8 cellular contexts compared by ENCODE assay signal in the genomic region with DNA sequence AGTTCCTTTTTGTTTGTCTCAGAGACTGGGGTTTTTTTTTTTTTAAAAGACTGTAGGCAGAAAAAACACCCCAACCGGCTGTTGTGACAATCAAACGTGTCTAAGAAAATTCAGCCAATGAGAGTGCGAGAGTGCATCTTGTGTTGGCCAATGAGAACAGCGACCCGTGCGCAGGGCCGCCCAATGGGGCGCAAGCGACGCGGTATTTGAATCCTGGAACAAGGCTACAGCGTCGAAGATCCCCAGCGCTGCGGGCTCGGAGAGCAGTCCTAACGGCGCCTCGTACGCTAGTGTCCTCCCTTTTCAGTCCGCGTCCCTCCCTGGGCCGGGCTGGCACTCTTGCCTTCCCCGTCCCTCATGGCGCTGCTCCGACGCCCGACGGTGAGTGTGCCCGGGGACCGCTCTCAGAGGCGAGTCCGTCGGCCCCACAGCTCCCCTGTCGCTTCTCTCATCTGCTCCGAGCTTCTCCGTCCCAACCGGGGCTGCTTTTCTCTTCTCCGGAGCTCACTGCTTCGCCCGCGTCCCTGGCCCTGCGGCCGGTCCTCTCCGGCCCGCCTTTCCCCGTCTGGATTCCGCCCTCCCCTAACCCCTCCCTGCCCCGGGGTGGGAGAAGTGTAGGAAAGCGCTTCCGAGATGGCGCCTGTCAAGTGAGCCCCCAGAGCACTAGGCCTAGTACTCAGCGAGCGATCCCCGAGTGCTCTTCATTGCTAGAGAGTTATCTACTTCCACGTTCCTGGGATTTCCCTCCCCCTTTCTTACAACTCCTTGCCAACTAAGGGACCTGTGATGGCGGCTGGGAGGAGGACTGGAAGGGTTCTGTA. TPM values are rescaled to one million over a fixed set of nuclear protein-coding genes. Genes with fewer than 3 reads are reported as not detected.
DNase-seq lines count a peak whose midpoint lies in the region; ATAC-seq, FAIRE-seq and TF ChIP-seq lines count a peak whose summit lies in the region.

Gene CCNB2 (plus strand): TSS at position 235 of the 821 bp plus-strand sequence. CDS start 123 bp downstream, at position 358.

- H3K4me2 ChIP-seq in trophoblast cell (ENCODE audit: low read length): peak within 1 kb of the TSS; percentile 90

- H2BK5ac ChIP-seq in trophoblast cell (ENCODE audit: low read depth, low read length, poor library complexity): peak within 1 kb of the TSS; percentile 80

- peak within 1 kb of the TSS; percentile 94 for H3K14ac ChIP-seq in trophoblast cell (ENCODE audit: low read length)

- peak within 1 kb of the TSS; percentile 89 for H3K18ac ChIP-seq in trophoblast cell (ENCODE audit: low read length)

- peak within 1 kb of the TSS; percentile 88 for H4K12ac ChIP-seq in trophoblast cell (ENCODE audit: low read depth, low read length)

- no peaks in the 10 kb centered on the region for H3K27me3 ChIP-seq in cardiac muscle cell
- H3K27me3 ChIP-seq in trophoblast cell (ENCODE audit: insufficient read depth, low read length): no peaks in the 10 kb centered on the region

- H3K9me3 ChIP-seq in cardiac muscle cell (ENCODE audit: low read depth): no peaks in the 10 kb centered on the region
- no peaks in the 10 kb centered on the region for H3K9me3 ChIP-seq in trophoblast cell (ENCODE audit: insufficient read depth, low read depth, low read length)

- H3K23ac ChIP-seq in trophoblast cell (ENCODE audit: low read length): no peak within 1 kb of the TSS

- peak within 1 kb of the TSS; percentile 81 for H3K4me3 ChIP-seq in cardiac muscle cell
- peak within 1 kb of the TSS; percentile 100 for H3K4me3 ChIP-seq in trophoblast cell (ENCODE audit: low read depth, low read length)

- H3K36me3 ChIP-seq in cardiac muscle cell: peaks cover 3% of the 10 kb centered on the region
- H3K36me3 ChIP-seq in trophoblast cell (ENCODE audit: control insufficient read depth in 1 of 2, insufficient read depth in 2 of 2, low read length in 2 of 2): peaks cover 10 to 21% of the 10 kb centered on the region in 2 experiments

- WGBS in trophoblast cell (ENCODE audit: extremely low coverage, insufficient coverage, insufficient read length): no CpG with 5 or more reads among the region's 57 CpGs

- peak within 1 kb of the TSS; percentile 95 for H3K27ac Mint-ChIP-seq in type B pancreatic cell

- H3K4me1 ChIP-seq in cardiac muscle cell (ENCODE audit: low read depth): peaks cover 4% of the 10 kb centered on the region
- H3K4me1 ChIP-seq in trophoblast cell (ENCODE audit: control insufficient read depth in 1 of 2, insufficient read depth in 2 of 2, low read length in 2 of 2): no peaks in the 10 kb centered on the region

- DNase-seq in GM12892 (ENCODE audit: insufficient read length): peak; percentile 86
- peak; percentile 91 for DNase-seq in NCI-H1436 (lab: John Stamatoyannopoulos, UW)
- DNase-seq in SW480 (ENCODE audit: low spot score): peak; percentile 89
- DNase-seq in activated naive CD8-positive, alpha-beta T cell treated with anti-CD3 and anti-CD28 coated beads, Interleukin-2, amount 50 U/mL, for 16 hours (ENCODE audit: low read depth, low spot score): peak; percentile 54
- DNase-seq in cardiac muscle cell (ENCODE audit: low read depth in 1 of 2, low spot score in 1 of 2): peak; percentile 95
- DNase-seq in trophoblast cell: peak; percentile 87 to 95
- DNase-seq in type B pancreatic cell (ENCODE audit: extremely low spot score, unreplicated experiment): peak; percentile 86

- ATAC-seq in HG02840 (IDR thresholded peaks at IDR 0.05; ENCODE audit: low FRiP score, unreplicated experiment): peak; percentile 97

- peak within 1 kb of the TSS; percentile 73 for H3K4ac ChIP-seq in trophoblast cell (ENCODE audit: low read depth, low read length)

- H2AFZ ChIP-seq in trophoblast cell (ENCODE audit: insufficient read depth, low read length, poor library complexity): peak within 1 kb of the TSS; percentile 81

- no peak within 1 kb of the TSS for H2BK12ac ChIP-seq in trophoblast cell (ENCODE audit: low read length)

- H3K4me3 Mint-ChIP-seq in type B pancreatic cell: peak within 1 kb of the TSS; percentile 97

- H4K91ac ChIP-seq in trophoblast cell (ENCODE audit: low read depth, low read length): peak within 1 kb of the TSS; percentile 95

- no peaks in the 10 kb centered on the region for H3K27me3 Mint-ChIP-seq in type B pancreatic cell

- no peak within 1 kb of the TSS for H2AK5ac ChIP-seq in trophoblast cell (ENCODE audit: low read length)

- H3K9ac ChIP-seq in trophoblast cell (ENCODE audit: low read length): peak within 1 kb of the TSS; percentile 94

- FAIRE-seq in GM12892 (lab: Jason Lieb, UNC): peak; percentile 96

- H3K9me3 Mint-ChIP-seq in type B pancreatic cell: no peaks in the 10 kb centered on the region

- H3K79me1 ChIP-seq in trophoblast cell (ENCODE audit: low read length): peaks cover 4% of the 10 kb centered on the region

- peak within 1 kb of the TSS; percentile 92 for H2BK120ac ChIP-seq in trophoblast cell (ENCODE audit: insufficient read depth, low read length, poor library complexity)

- peaks cover 9% of the 10 kb centered on the region for H3K4me1 Mint-ChIP-seq in type B pancreatic cell (ENCODE audit: unreplicated experiment)

- H3K79me2 ChIP-seq in trophoblast cell (ENCODE audit: control insufficient read depth, insufficient read depth, low read length, poor library complexity): peaks cover 3% of the 10 kb centered on the region

- peak; percentile 89 for TF ChIP-seq POLR2A in GM12892 (IDR thresholded peaks at IDR 0.05; ENCODE audit: low read depth, low read length)

- TF ChIP-seq CTCF in cardiac muscle cell (IDR thresholded peaks at IDR 0.05; ENCODE audit: low read depth, low read length) (no peak), type B pancreatic cell (conservative IDR thresholded peaks at IDR 0.05) (no peak)

- H3K36me3 Mint-ChIP-seq in type B pancreatic cell: peaks cover 9% of the 10 kb centered on the region

- H3K27ac ChIP-seq in cardiac muscle cell: peak within 1 kb of the TSS; percentile 91
- peak within 1 kb of the TSS; percentile 88 for H3K27ac ChIP-seq in trophoblast cell (ENCODE audit: low read depth, low read length)

- H4K8ac ChIP-seq in trophoblast cell (ENCODE audit: low read depth, low read length): peak within 1 kb of the TSS; percentile 94

RNA-seq across cellular contexts. Expression of gene CCNB2, which starts in this region (rescaled TPM):
- 55.0 TPM for polyA plus RNA-seq in GM12892 (2012; ENCODE audit: missing spikeins)
- total RNA-seq in cardiac muscle cell (11.2 and 86.1 TPM in 2 replicates), type B pancreatic cell (ENCODE audit: low replicate concordance) (24.6 and 63.0 TPM in 2 replicates)
- 10.5 and 159 TPM in 2 replicates for polyA plus RNA-seq in cardiac muscle cell
- 56.1 and 62.0 TPM in 2 replicates for polyA plus RNA-seq in trophoblast cell (2013)

Comparison
In these comparisons a context has a peak if more than half of its experiments do, and no peak if none do; other contexts are left out.
1. Peak in every context shown above with its lines: DNase-seq, ATAC-seq, H3K4me3 ChIP-seq and H3K27ac ChIP-seq.